Comparison of ENCODE assay signal across 15 cellular contexts in the genomic region with DNA sequence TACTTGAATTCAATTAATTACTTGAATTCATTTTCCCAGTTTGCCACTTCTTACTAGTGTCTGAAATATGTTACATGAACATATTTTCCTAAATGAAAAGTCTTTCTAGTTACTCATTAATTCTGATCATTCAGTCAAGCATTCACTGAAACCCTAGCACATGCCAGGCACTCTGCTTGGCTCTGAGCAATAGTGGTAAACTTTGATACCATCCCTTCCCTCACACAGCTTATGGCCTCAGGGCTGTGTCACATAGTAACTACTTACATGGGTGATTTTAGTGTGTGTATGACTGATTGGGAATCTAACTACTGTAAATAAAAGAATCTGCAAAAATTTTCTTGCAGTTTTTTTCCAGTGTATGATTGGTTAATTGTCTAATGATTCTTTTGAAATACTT. TPM values are rescaled to one million over a fixed set of nuclear protein-coding genes. Genes with fewer than 3 reads are reported as not detected.
DNase-seq lines count a peak whose midpoint lies in the region; ATAC-seq and TF ChIP-seq lines count a peak whose summit lies in the region.
"Had no signal": no experiment of that assay in that cellular context is flagged by ENCODE, and none has a peak within 500 bp of the region (broad histone marks: within the 10 kb centered on the region; RNA-seq: fewer than 3 reads in every experiment).

No MANE protein-coding gene starts in this region.

- in situ Hi-C loops in ACHN (cut with HindIII; ENCODE audit: low pct_ligation_motif_present, low pct_unique_long_range_greater_than_20kb, low sequenced_read_pairs), result no loop called here

- intact Hi-C loops in tibial artery (cut with DNase I; ENCODE audit: low total_unique reads), result no loop called here

- H3K4me1 ChIP-seq in foreskin keratinocyte, result peaks cover 16% of the 10 kb centered on the region
- H3K4me1 ChIP-seq in tibial artery, result peaks cover 0 to 20% (median 3%) of the 10 kb centered on the region in 4 donors
- H3K4me1 ChIP-seq: parathyroid adenoma had no signal

- no peak overlapping the region for H3K4me3 ChIP-seq in tibial artery
- H3K4me3 ChIP-seq: body of pancreas, esophagus muscularis mucosa, thyroid gland had no signal

- no peaks in the 10 kb centered on the region for H3K27me3 ChIP-seq in foreskin keratinocyte
- no peaks in the 10 kb centered on the region for H3K27me3 ChIP-seq in tibial artery
- H3K27me3 ChIP-seq: BE2C, body of pancreas, esophagus muscularis mucosa, thyroid gland had no signal

- ATAC-seq in GM18861 (IDR thresholded peaks at IDR 0.05; ENCODE audit: unreplicated experiment) (peak; percentile 56), HG03378 (IDR thresholded peaks at IDR 0.05; ENCODE audit: unreplicated experiment) (peak; percentile 63), foreskin keratinocyte (peak; percentile 80)
- ATAC-seq: body of pancreas had no signal

- no peaks in the 10 kb centered on the region for H3K9me3 ChIP-seq in tibial artery
- H3K9me3 ChIP-seq: BE2C, body of pancreas, esophagus muscularis mucosa, thyroid gland had no signal

- TF ChIP-seq CTCF in foreskin keratinocyte (conservative IDR thresholded peaks at IDR 0.05) (no peak), tibial artery (IDR thresholded peaks at IDR 0.05) (no peak)

- DNase-seq in ACHN (peak; percentile 18), foreskin keratinocyte (peak in 1 of 2 donors; percentile 63), tibial artery (no peak), NCI-H345 (lab: John Stamatoyannopoulos, UW) (no peak), DMS53 treated with DMSO at 0.1 percent for 48 hours (lab: John Stamatoyannopoulos, UW; ENCODE audit: unreplicated experiment) (no peak)
- DNase-seq in NK-92 treated with Interleukin-12 subunit alpha and Interleukin-12 subunit beta, amount 100 ng/mL, for 24 hours (lab: John Stamatoyannopoulos, UW), result no peak
- DNase-seq: BE2C, body of pancreas, MM.1S, NCI-H526, thyroid gland had no signal

- H3K36me3 ChIP-seq in tibial artery, result no peaks in the 10 kb centered on the region
- H3K36me3 ChIP-seq: BE2C, esophagus muscularis mucosa, thyroid gland had no signal

- no peak overlapping the region for H3K27ac ChIP-seq in foreskin keratinocyte
- H3K27ac ChIP-seq in tibial artery, result no peak overlapping the region
- H3K27ac ChIP-seq: body of pancreas, esophagus muscularis mucosa, parathyroid adenoma, thyroid gland had no signal

RNA-seq across cellular contexts. Expression of gene METAP1, which starts 32.7 kb away (rescaled TPM):
- 85.2 and 104 TPM in 2 replicates for total RNA-seq in foreskin keratinocyte
- polyA plus RNA-seq in foreskin keratinocyte, result 39.5 and 49.5 TPM in 2 replicates
